In the genomic region with DNA sequence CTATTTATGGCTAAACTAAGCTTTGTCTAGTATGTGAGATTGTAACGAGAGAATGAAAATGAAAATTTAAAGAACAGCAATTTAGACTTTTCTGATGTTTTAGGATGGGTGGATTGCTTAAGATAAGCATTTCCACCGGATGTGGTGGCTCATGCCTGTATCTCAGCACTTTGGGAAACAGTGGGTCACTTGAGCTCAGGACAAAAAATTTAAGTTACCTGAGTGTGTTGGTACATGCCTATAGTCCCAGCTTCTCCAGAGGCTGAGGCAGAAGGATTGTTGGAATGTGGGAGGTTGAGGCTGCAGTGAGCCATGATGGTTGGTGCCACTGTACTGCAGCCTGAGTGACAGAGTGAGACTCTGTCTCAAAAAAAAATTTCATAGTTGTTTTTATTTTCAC, we compare ENCODE assay signal across 10 cellular contexts. TPM values are rescaled to one million over a fixed set of nuclear protein-coding genes. Genes with fewer than 3 reads are reported as not detected.
DNase-seq lines count a peak whose midpoint lies in the region; ATAC-seq and TF ChIP-seq lines count a peak whose summit lies in the region.
"Had no signal": no experiment of that assay in that cellular context is flagged by ENCODE, and none has a peak within 500 bp of the region (broad histone marks: within the 10 kb centered on the region; RNA-seq: fewer than 3 reads in every experiment).

No MANE protein-coding gene starts in this region.

- H3K36me3 ChIP-seq in left ventricle myocardium inferior, result peaks cover 16% of the 10 kb centered on the region
- H3K36me3 ChIP-seq in right atrium auricular region, result peaks cover 11% of the 10 kb centered on the region

- peak overlapping the region; percentile 32 for H3K27ac ChIP-seq in left ventricle myocardium inferior (replicated peaks)
- no peak overlapping the region for H3K27ac ChIP-seq in right atrium auricular region
- peak overlapping the region; percentile 42 for H3K27ac ChIP-seq in substantia nigra (ENCODE audit: low read depth, low read length, poor library complexity, severe bottlenecking)

- no peak for ATAC-seq in sciatic nerve

- TF ChIP-seq CTCF in left ventricle myocardium inferior (IDR thresholded peaks at IDR 0.05; ENCODE audit: borderline replicate concordance) (no peak), right atrium auricular region (IDR thresholded peaks at IDR 0.05) (no peak), WI38 (IDR thresholded peaks at IDR 0.05; ENCODE audit: low read depth, low read length) (no peak), fibroblast of the aortic adventitia (IDR thresholded peaks at IDR 0.05; ENCODE audit: insufficient read depth, low read length) (no peak)

- H3K4me1 ChIP-seq in left ventricle myocardium inferior (peaks cover 83% of the 10 kb centered on the region), right atrium auricular region (peaks cover 0 to 65% of the 10 kb centered on the region in 2 donors)

- H3K9me3 ChIP-seq in left ventricle myocardium inferior (replicated peaks) (no peaks in the 10 kb centered on the region), right atrium auricular region (no peaks in the 10 kb centered on the region)

- H3K27me3 ChIP-seq in left ventricle myocardium inferior (ENCODE audit: low read depth) (no peaks in the 10 kb centered on the region), right atrium auricular region (no peaks in the 10 kb centered on the region)

- H3K4me3 ChIP-seq in left ventricle myocardium inferior (peak overlapping the region; percentile 76), right atrium auricular region (no peak overlapping the region), WI38 (ENCODE audit: low read depth, low read length) (peak overlapping the region; percentile 90), fibroblast of the aortic adventitia (ENCODE audit: low read depth, low read length) (peak overlapping the region; percentile 86)

- DNase-seq in left ventricle myocardium inferior (no peak), right atrium auricular region (ENCODE audit: low spot score) (no peak), fibroblast of the aortic adventitia (ENCODE audit: low read depth) (no peak), substantia nigra (lab: John Stamatoyannopoulos, UW) (no peak), NCI-H526 (lab: John Stamatoyannopoulos, UW) (no peak), sciatic nerve (ENCODE audit: low spot score) (no peak), NCI-H345 (lab: John Stamatoyannopoulos, UW) (no peak)
- DNase-seq: activated CD4-positive, CD25-positive, alpha-beta regulatory T cell; NCI-H226 had no signal

- intact Hi-C loops in left ventricle myocardium inferior (cut with micrococcal nuclease) (loop anchor here (10.0 kb wide), 1 partner anchor 55 kb away; no protein-coding TSS in a partner anchor), sciatic nerve (cut with DNase I) (loop anchor here (5.0 kb wide), 1 partner anchor 57 kb away; no protein-coding TSS in a partner anchor)

RNA-seq across cellular contexts. Expression of a gene that starts 3.4 kb away (rescaled TPM):
- total RNA-seq in left ventricle myocardium inferior (55.5 TPM), right atrium auricular region (10 to 100 TPM; 30.8 to 31.6 TPM), fibroblast of the aortic adventitia (ENCODE audit: low replicate concordance) (54.7 and 76.9 TPM in 2 replicates), sciatic nerve (113 TPM)

Comparison
In these comparisons a context has a peak if more than half of its experiments do, and no peak if none do; other contexts are left out.
1. H3K27ac ChIP-seq: peak in left ventricle myocardium inferior (single experiment) and substantia nigra (single experiment); none in right atrium auricular region (0 of 2).
2. H3K4me3 ChIP-seq: peak in left ventricle myocardium inferior (single experiment), WI38 (single experiment) and fibroblast of the aortic adventitia (single experiment); none in right atrium auricular region (0 of 2).